8 cellular contexts compared by ENCODE assay signal in the genomic region with DNA sequence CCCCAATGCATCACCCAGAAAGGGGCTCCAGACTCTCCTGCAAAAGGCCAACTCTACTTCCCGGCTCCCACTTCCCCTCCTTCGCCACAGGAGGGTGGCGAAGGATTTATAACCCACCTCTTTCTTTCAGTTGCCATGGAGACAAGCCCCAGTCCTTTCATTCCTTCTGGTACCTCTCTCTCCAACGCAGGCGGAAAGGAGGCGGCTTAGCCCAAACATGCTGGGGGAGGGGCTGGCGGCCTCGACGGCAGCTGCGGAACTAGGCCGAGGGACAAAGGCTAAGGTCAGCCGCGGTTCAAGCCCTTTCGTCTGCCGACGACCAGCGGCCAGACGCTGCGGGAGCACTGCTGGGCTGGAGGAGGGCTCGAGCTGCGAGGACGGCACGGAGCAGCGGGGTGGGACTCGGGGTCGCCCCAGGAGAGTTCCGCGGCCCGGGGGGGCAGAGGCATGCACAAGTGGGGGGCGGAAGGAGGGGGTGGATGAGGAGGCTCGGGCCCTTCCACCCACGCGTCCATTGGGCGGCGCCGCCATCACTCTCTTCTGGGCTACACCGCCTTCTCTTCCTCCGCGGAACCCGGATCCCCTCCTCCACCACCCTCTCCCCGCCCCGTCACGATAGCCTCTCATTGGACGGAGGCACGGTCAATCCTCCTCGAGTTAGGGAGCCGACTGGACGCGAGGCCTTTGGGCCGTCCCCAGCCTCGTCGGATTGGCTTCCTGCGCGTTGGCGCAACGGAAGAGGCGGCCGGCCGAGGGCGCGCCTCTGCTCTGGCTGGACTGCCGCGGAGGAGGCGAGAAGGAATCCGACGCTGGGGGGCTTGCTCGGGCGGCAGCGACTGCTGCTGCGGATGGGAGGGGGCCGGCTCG. TPM values are rescaled to one million over a fixed set of nuclear protein-coding genes. Genes with fewer than 3 reads are reported as not detected.
A peak's percentile ranks its signal among the peaks of the same experiment; 100 is the strongest.
DNase-seq lines count a peak whose midpoint lies in the region; ATAC-seq, FAIRE-seq and TF ChIP-seq lines count a peak whose summit lies in the region.

Gene PANK2, plus strand, starts transcription at position 766 of the 867 bp plus-strand sequence.

- H3K4ac ChIP-seq in H9 (ENCODE audit: low read depth, low read length): no peak within 1 kb of the TSS; the same call in 1 of the 2 replicates

- peak within 1 kb of the TSS; percentile 96 for H3K9ac ChIP-seq in H9 (ENCODE audit: extremely low read depth, insufficient read length, low read length)

- H2BK15ac ChIP-seq in H9 (ENCODE audit: low read depth, low read length): no peak within 1 kb of the TSS

- no peaks in the 10 kb centered on the region for H3K79me1 ChIP-seq in H9 (ENCODE audit: insufficient read depth, low read depth, low read length, poor library complexity, severe bottlenecking)

- H2AFZ ChIP-seq in H9 (ENCODE audit: low read length): no peak within 1 kb of the TSS

- no peaks in the 10 kb centered on the region for H3K27me3 ChIP-seq in H9 (ENCODE audit: insufficient read depth, low read length)

- H3T11ph ChIP-seq in H9 (ENCODE audit: low read length): no peak within 1 kb of the TSS

- H2BK12ac ChIP-seq in H9 (ENCODE audit: insufficient read length, low read depth, low read length): no peak within 1 kb of the TSS

- no peak within 1 kb of the TSS for H4K91ac ChIP-seq in H9 (ENCODE audit: insufficient read length, low read depth, low read length)

- H3K4me1 Mint-ChIP-seq in H9: peaks cover 39 to 44% of the 10 kb centered on the region in 2 experiments
- H3K4me1 Mint-ChIP-seq in natural killer cell treated with Interleukin-12 subunit alpha and Interleukin-12 subunit beta and Interleukin-15 and Interleukin-18, amount 100 ng/mL, for 72 hours (ENCODE audit: low read depth in 2 of 2): peaks cover 50% of the 10 kb centered on the region in 2 donors

- H4K8ac ChIP-seq in H9 (replicated peaks; ENCODE audit: insufficient read length, low read depth, low read length): no peak within 1 kb of the TSS

- DNase-seq in H9 (peak; percentile 99), M059J (ENCODE audit: low read depth) (peak; percentile 100), SHP77 (lab: John Stamatoyannopoulos, UW) (peak; percentile 96), fibroblast of peridontal ligament (ENCODE audit: extremely low read depth) (peak; percentile 99)
- peak; percentile 96 for DNase-seq in activated effector memory CD4-positive, alpha-beta T cell treated with Interleukin-2 at 50 U/mL for 16 hours
- peak; percentile 99 for DNase-seq in natural killer cell treated with Interleukin-12 subunit alpha and Interleukin-12 subunit beta and Interleukin-15 and Interleukin-18, amount 100 ng/mL, for 72 hours (ENCODE audit: low spot score)
- peak; percentile 98 for DNase-seq in stimulated activated naive CD8-positive, alpha-beta T cell treated with anti-CD3 and anti-CD28 coated beads, Interleukin-15, Interleukin-2, amounts not matched to agents 100 U/mL and 50 U/mL, for 24 hours

- peak within 1 kb of the TSS; percentile 99 for H3K18ac ChIP-seq in H9 (ENCODE audit: insufficient read length, low read depth, low read length)

- H3K23me2 ChIP-seq in H9 (ENCODE audit: insufficient read length, low read depth, low read length, poor library complexity, severe bottlenecking): peaks cover 20% of the 10 kb centered on the region

- peak; percentile 30; the same call in 2 of the 3 replicates for TF ChIP-seq CTCF in H9 (conservative IDR thresholded peaks at IDR 0.05)

- peaks cover 4% of the 10 kb centered on the region; the same call in 1 of the 2 replicates for H3K4me1 ChIP-seq in H9 (ENCODE audit: insufficient read depth, low read length)

- H3K27ac Mint-ChIP-seq in H9: peak within 1 kb of the TSS; percentile 95 to 99 (median 95)
- peak within 1 kb of the TSS; percentile 92 to 96 for H3K27ac Mint-ChIP-seq in natural killer cell treated with Interleukin-12 subunit alpha and Interleukin-12 subunit beta and Interleukin-15 and Interleukin-18, amount 100 ng/mL, for 72 hours

- no peaks in the 10 kb centered on the region for H3K27me3 Mint-ChIP-seq in H9 (ENCODE audit: low read depth)
- no peaks in the 10 kb centered on the region for H3K27me3 Mint-ChIP-seq in natural killer cell treated with Interleukin-12 subunit alpha and Interleukin-12 subunit beta and Interleukin-15 and Interleukin-18, amount 100 ng/mL, for 72 hours

- H3K23ac ChIP-seq in H9 (ENCODE audit: insufficient read length, low read depth, low read length): no peak within 1 kb of the TSS

- ATAC-seq in natural killer cell treated with Interleukin-12 subunit alpha and Interleukin-12 subunit beta and Interleukin-15 and Interleukin-18, amount 100 ng/mL, for 72 hours: peak; percentile 99
- ATAC-seq in stimulated activated naive CD8-positive, alpha-beta T cell treated with anti-CD3 and anti-CD28 coated beads, Interleukin-15, Interleukin-2, amounts not matched to agents 100 U/mL and 50 U/mL, for 24 hours: peak; percentile 99

- peak within 1 kb of the TSS; percentile 67 for H3K27ac ChIP-seq in H9 (ENCODE audit: insufficient read length, low read depth, low read length)

- H3K14ac ChIP-seq in H9 (ENCODE audit: insufficient read depth, low read length): peak within 1 kb of the TSS; percentile 98

- H4K20me1 ChIP-seq in H9 (ENCODE audit: control insufficient read depth, insufficient read depth, insufficient read length): no peaks in the 10 kb centered on the region

- H3K79me2 ChIP-seq in H9 (ENCODE audit: insufficient read depth, low read length): peaks cover 44% of the 10 kb centered on the region

- FAIRE-seq in G401.6 (lab: Jason Lieb, UNC): peak; percentile 95

- H3K4me3 Mint-ChIP-seq in H9: peak within 1 kb of the TSS; percentile 93 to 96
- peak within 1 kb of the TSS; percentile 98 for H3K4me3 Mint-ChIP-seq in natural killer cell treated with Interleukin-12 subunit alpha and Interleukin-12 subunit beta and Interleukin-15 and Interleukin-18, amount 100 ng/mL, for 72 hours

- H3K9me3 ChIP-seq in H9 (ENCODE audit: control insufficient read depth, low read depth, low read length): no peaks in the 10 kb centered on the region

- no peak within 1 kb of the TSS for H2BK5ac ChIP-seq in H9 (ENCODE audit: insufficient read length, low read length)

- peaks cover 4 to 5% of the 10 kb centered on the region in 2 experiments; a peak in 2 of 5 replicates for H3K9me3 Mint-ChIP-seq in H9
- no peaks in the 10 kb centered on the region for H3K9me3 Mint-ChIP-seq in natural killer cell treated with Interleukin-12 subunit alpha and Interleukin-12 subunit beta and Interleukin-15 and Interleukin-18, amount 100 ng/mL, for 72 hours

- H2BK20ac ChIP-seq in H9 (ENCODE audit: low read depth, low read length, poor library complexity, severe bottlenecking): no peak within 1 kb of the TSS

- H3K36me3 Mint-ChIP-seq in H9 (ENCODE audit: insufficient read depth in 1 of 3, low read depth in 3 of 3): peaks cover 27 to 49% (median 34%) of the 10 kb centered on the region in 3 experiments
- peaks cover 17% of the 10 kb centered on the region for H3K36me3 Mint-ChIP-seq in natural killer cell treated with Interleukin-12 subunit alpha and Interleukin-12 subunit beta and Interleukin-15 and Interleukin-18, amount 100 ng/mL, for 72 hours

- peak within 1 kb of the TSS; percentile 1 for H2AK5ac ChIP-seq in H9 (ENCODE audit: insufficient read length, low read length)

- peak within 1 kb of the TSS; percentile 83 for H3K4me2 ChIP-seq in H9 (ENCODE audit: insufficient read depth, insufficient read length, low read length)

- peak within 1 kb of the TSS; percentile 96 for H2BK120ac ChIP-seq in H9 (ENCODE audit: low read depth, low read length, poor library complexity, severe bottlenecking)

- WGBS in H9 (ENCODE audit: extremely low coverage, insufficient read length, low lambda C conversion rate): no CpG with 5 or more reads among the region's 72 CpGs

- H3K56ac ChIP-seq in H9 (ENCODE audit: insufficient read length, low read depth, low read length): peak within 1 kb of the TSS; percentile 20

- peak within 1 kb of the TSS; percentile 10 for H4K5ac ChIP-seq in H9 (ENCODE audit: insufficient read length, low read depth, low read length)

RNA-seq across cellular contexts. Expression of gene PANK2, which starts in this region (rescaled TPM):
- total RNA-seq in H9 (2021): 61.0 and 65.4 TPM in 2 replicates
- total RNA-seq in M059J (2014; rRNA removed; shearing (Covaris generic)): 67.6 and 81.8 TPM in 2 replicates
- total RNA-seq in natural killer cell treated with Interleukin-12 subunit alpha and Interleukin-12 subunit beta and Interleukin-15 and Interleukin-18, amount 100 ng/mL, for 72 hours: 10 to 100 TPM; 55.2 to 86.2 TPM

Comparison
In these comparisons a context has a peak if more than half of its experiments do, and no peak if none do; other contexts are left out.
1. Peak in every context shown above with its lines: DNase-seq, ATAC-seq and H3K27ac ChIP-seq.